In genomic region chr1:165364432-165365133, GRCh38 we compare ENCODE assay signal across 14 cellular contexts. TPM values are rescaled to one million over a fixed set of nuclear protein-coding genes. Genes with fewer than 3 reads are reported as not detected.
A peak's percentile ranks its signal among the peaks of the same experiment; 100 is the strongest.
DNase-seq lines count a peak whose midpoint lies in the region; ATAC-seq and TF ChIP-seq lines count a peak whose summit lies in the region.
"Had no signal": no experiment of that assay in that cellular context is flagged by ENCODE, and none has a peak within 500 bp of the region (broad histone marks: within the 10 kb centered on the region; RNA-seq: fewer than 3 reads in every experiment).

No MANE protein-coding gene starts in this region.

- no peak for DNase-seq in stimulated activated naive CD8-positive, alpha-beta T cell treated with anti-CD3 and anti-CD28 coated beads, Interleukin-15, amount 100 ng/mL, for 72 hours
- DNase-seq in stimulated activated naive CD8-positive, alpha-beta T cell treated with anti-CD3 and anti-CD28 coated beads, Interleukin-15, Interleukin-2, amounts not matched to agents 100 U/mL and 50 U/mL, for 24 hours, result no peak
- peak; percentile 69 for DNase-seq in PC-3
- peak; percentile 66 for DNase-seq in left ventricle myocardium superior
- no peak for DNase-seq in midbrain (lab: John Stamatoyannopoulos, UW)
- DNase-seq in body of pancreas, result no peak
- DNase-seq: activated CD4-positive, alpha-beta T cell treated with anti-CD3 and anti-CD28 coated beads, Interleukin-2, amount 10 ng/mL, durations not matched to agents 24 days and 14 days; activated naive CD4-positive, alpha-beta T cell treated with anti-CD3 and anti-CD28 coated beads for 36 hours; stimulated activated CD4-positive, alpha-beta T cell treated with anti-CD3 and anti-CD28 coated beads, Interleukin-2, amount 100 ng/mL, for 48 hours; stomach had no signal

- no peaks in the 10 kb centered on the region for H3K4me1 Mint-ChIP-seq in stimulated activated naive CD8-positive, alpha-beta T cell treated with anti-CD3 and anti-CD28 coated beads, Interleukin-15, amount 100 ng/mL, for 72 hours
- H3K4me1 Mint-ChIP-seq: activated CD4-positive, alpha-beta T cell treated with anti-CD3 and anti-CD28 coated beads, Interleukin-2, amount 10 ng/mL, durations not matched to agents 24 days and 14 days had no signal

- H3K36me3 ChIP-seq in PC-3 (ENCODE audit: low read depth, low read length) (no peaks in the 10 kb centered on the region), body of pancreas (replicated peaks in 1 of 2; ENCODE audit: insufficient read depth in 1 of 2, low read depth in 2 of 2) (no peaks in the 10 kb centered on the region)
- H3K36me3 ChIP-seq: stomach had no signal

- H3K4me1 ChIP-seq in PC-3 (ENCODE audit: insufficient read depth, low read length) (peaks cover 16% of the 10 kb centered on the region), body of pancreas (no peaks in the 10 kb centered on the region)

- H3K27me3 ChIP-seq in PC-3 (ENCODE audit: low read length), result no peaks in the 10 kb centered on the region
- no peaks in the 10 kb centered on the region for H3K27me3 ChIP-seq in body of pancreas

- CTCF ChIA-PET in PC-3 (lab: Charles Lee), result interaction anchor here (0.5 to 0.7 kb wide), 2 partner anchors 49 to 235 kb away, joined by 3 read pairs; no protein-coding TSS in a partner anchor

- H3K27ac ChIP-seq in PC-3 (ENCODE audit: low read length) (peak overlapping the region; percentile 11; the same call in 1 of the 2 replicates), body of pancreas (no peak overlapping the region)
- H3K27ac ChIP-seq: stomach had no signal

- no peak overlapping the region for H3K4me3 Mint-ChIP-seq in stimulated activated naive CD8-positive, alpha-beta T cell treated with anti-CD3 and anti-CD28 coated beads, Interleukin-15, amount 100 ng/mL, for 72 hours
- H3K4me3 Mint-ChIP-seq: activated CD4-positive, alpha-beta T cell treated with anti-CD3 and anti-CD28 coated beads, Interleukin-2, amount 10 ng/mL, durations not matched to agents 24 days and 14 days; activated naive CD4-positive, alpha-beta T cell treated with anti-CD3 and anti-CD28 coated beads for 36 hours; IgD-negative memory B cell had no signal

- peak; percentile 8 for ATAC-seq in stimulated activated naive CD8-positive, alpha-beta T cell treated with anti-CD3 and anti-CD28 coated beads, Interleukin-15, amount 100 ng/mL, for 72 hours
- ATAC-seq in stimulated activated naive CD8-positive, alpha-beta T cell treated with anti-CD3 and anti-CD28 coated beads, Interleukin-15, Interleukin-2, amounts not matched to agents 100 U/mL and 50 U/mL, for 24 hours, result no peak
- ATAC-seq in PC-3, result peak; percentile 63
- peak; percentile 79 for ATAC-seq in left ventricle myocardium superior
- ATAC-seq in GM18909 (IDR thresholded peaks at IDR 0.05; ENCODE audit: poor library complexity, unreplicated experiment), result no peak
- no peak for ATAC-seq in HG02973 (IDR thresholded peaks at IDR 0.05; ENCODE audit: unreplicated experiment)
- no peak for ATAC-seq in body of pancreas

- no TSS peak for BruUV-seq in PC-3 (replicated peaks; lab: Mats Ljungman, UMichigan)

- WGBS in body of pancreas, 2 donors, result 11 to 21% methylated on average over 4 to 6 of the region's 6 CpGs

- intact Hi-C loops in PC-3 (cut with micrococcal nuclease) (loop anchor here (10.0 kb wide), 1 partner anchor 250 kb away; no protein-coding TSS in a partner anchor), left ventricle myocardium superior (cut with micrococcal nuclease) (loop anchor here (10.0 kb wide), 1 partner anchor 220 kb away; no protein-coding TSS in a partner anchor), body of pancreas (cut with DNase I) (no loop called here)

- H3K79me2 ChIP-seq in PC-3 (ENCODE audit: low read length), result no peaks in the 10 kb centered on the region

- H3K4me3 ChIP-seq in PC-3 (ENCODE audit: low read length), result no peak overlapping the region
- no peak overlapping the region for H3K4me3 ChIP-seq in body of pancreas
- H3K4me3 ChIP-seq: stomach had no signal

- no peak for TF ChIP-seq POLR2A in body of pancreas (IDR thresholded peaks at IDR 0.05)

- no peaks in the 10 kb centered on the region for H4K20me1 ChIP-seq in PC-3 (ENCODE audit: low read length)

- no peak overlapping the region for H2AFZ ChIP-seq in PC-3 (ENCODE audit: low read length)

- H3F3A ChIP-seq in PC-3 (ENCODE audit: low read length, unreplicated experiment), result no peaks in the 10 kb centered on the region

- H3K9me3 Mint-ChIP-seq in stimulated activated naive CD8-positive, alpha-beta T cell treated with anti-CD3 and anti-CD28 coated beads, Interleukin-15, amount 100 ng/mL, for 72 hours, result no peaks in the 10 kb centered on the region
- H3K9me3 Mint-ChIP-seq: activated CD4-positive, alpha-beta T cell treated with anti-CD3 and anti-CD28 coated beads, Interleukin-2, amount 10 ng/mL, durations not matched to agents 24 days and 14 days; activated naive CD4-positive, alpha-beta T cell treated with anti-CD3 and anti-CD28 coated beads for 36 hours; IgD-negative memory B cell had no signal

- peak overlapping the region; percentile 44 for H3K4me2 ChIP-seq in PC-3 (ENCODE audit: low read length)

- TF ChIP-seq CTCF in PC-3 (conservative IDR thresholded peaks at IDR 0.05; ENCODE audit: low read depth, low read length), result no peak
- no peak for TF ChIP-seq CTCF in body of pancreas (IDR thresholded peaks at IDR 0.05)

- POLR2A ChIA-PET in PC-3 (lab: Charles Lee; ENCODE audit: unreplicated experiment), result no interaction called here

- no peak overlapping the region for H3K9ac ChIP-seq in PC-3 (ENCODE audit: low read length)

- H3K27ac Mint-ChIP-seq in stimulated activated naive CD8-positive, alpha-beta T cell treated with anti-CD3 and anti-CD28 coated beads, Interleukin-15, amount 100 ng/mL, for 72 hours, result no peak overlapping the region
- H3K27ac Mint-ChIP-seq: activated CD4-positive, alpha-beta T cell treated with anti-CD3 and anti-CD28 coated beads, Interleukin-2, amount 10 ng/mL, durations not matched to agents 24 days and 14 days; activated naive CD4-positive, alpha-beta T cell treated with anti-CD3 and anti-CD28 coated beads for 36 hours; IgD-negative memory B cell had no signal

- no peaks in the 10 kb centered on the region for H3K9me3 ChIP-seq in PC-3 (ENCODE audit: low read length)
- no peaks in the 10 kb centered on the region for H3K9me3 ChIP-seq in body of pancreas
- H3K9me3 ChIP-seq: stomach had no signal

- H3K27me3 Mint-ChIP-seq in stimulated activated naive CD8-positive, alpha-beta T cell treated with anti-CD3 and anti-CD28 coated beads, Interleukin-15, amount 100 ng/mL, for 72 hours, result peaks cover 49% of the 10 kb centered on the region

- no peaks in the 10 kb centered on the region for H3K9me2 ChIP-seq in PC-3 (replicated peaks; ENCODE audit: low read length)

RNA-seq across cellular contexts. Expression of gene LMX1A, which starts 8.1 kb away (rescaled TPM):
- total RNA-seq in PC-3 (2014; rRNA removed) (not detected in 2 replicates), left ventricle myocardium superior (not detected), body of pancreas (not detected)
- total RNA-seq: activated CD4-positive, alpha-beta T cell treated with anti-CD3 and anti-CD28 coated beads, Interleukin-2, amount 10 ng/mL, durations not matched to agents 24 days and 14 days; activated naive CD4-positive, alpha-beta T cell treated with anti-CD3 and anti-CD28 coated beads for 36 hours; chondrocyte; stomach had no signal

Comparison
In these comparisons a context has a peak if more than half of its experiments do, and no peak if none do; other contexts are left out.
1. ATAC-seq: peak in stimulated activated naive CD8-positive, alpha-beta T cell treated with anti-CD3 and anti-CD28 coated beads, Interleukin-15, amount 100 ng/mL, for 72 hours (single experiment), PC-3 (single experiment) and left ventricle myocardium superior (single experiment); none in stimulated activated naive CD8-positive, alpha-beta T cell treated with anti-CD3 and anti-CD28 coated beads, Interleukin-15, Interleukin-2, amounts not matched to agents 100 U/mL and 50 U/mL, for 24 hours (single experiment), GM18909 (single experiment), HG02973 (single experiment) and body of pancreas (single experiment).
2. DNase-seq: peak in PC-3 (single experiment) and left ventricle myocardium superior (single experiment); none in stimulated activated naive CD8-positive, alpha-beta T cell treated with anti-CD3 and anti-CD28 coated beads, Interleukin-15, amount 100 ng/mL, for 72 hours (0 of 2), stimulated activated naive CD8-positive, alpha-beta T cell treated with anti-CD3 and anti-CD28 coated beads, Interleukin-15, Interleukin-2, amounts not matched to agents 100 U/mL and 50 U/mL, for 24 hours (single experiment), midbrain (single experiment) and body of pancreas (0 of 4).